Comparison of ENCODE assay signal across 16 cellular contexts in genomic region chr4:188432328-188432727, GRCh38.
DNase-seq lines count a peak whose midpoint lies in the region; ATAC-seq and TF ChIP-seq lines count a peak whose summit lies in the region.
"Had no signal": no experiment of that assay in that cellular context is flagged by ENCODE, and none has a peak within 500 bp of the region (broad histone marks: within the 10 kb centered on the region; RNA-seq: fewer than 3 reads in every experiment).

No MANE protein-coding gene starts in this region.

- H3K4me2 ChIP-seq in Karpas-422 (ENCODE audit: low read depth, low read length, poor library complexity, severe bottlenecking), result no peak overlapping the region

- no peak overlapping the region for H2AFZ ChIP-seq in Karpas-422 (ENCODE audit: low read length)

- H3K36me3 ChIP-seq in Karpas-422 (ENCODE audit: insufficient read depth, low read length) (no peaks in the 10 kb centered on the region), SK-N-MC (ENCODE audit: insufficient read depth, low read length) (no peaks in the 10 kb centered on the region), esophagus muscularis mucosa (no peaks in the 10 kb centered on the region)

- H3K27me3 ChIP-seq in Karpas-422 (ENCODE audit: low read length), result no peaks in the 10 kb centered on the region
- no peaks in the 10 kb centered on the region for H3K27me3 ChIP-seq in esophagus muscularis mucosa
- H3K27me3 ChIP-seq in right cardiac atrium (ENCODE audit: control insufficient read depth, insufficient read depth), result no peaks in the 10 kb centered on the region

- intact Hi-C loops in esophagus muscularis mucosa (cut with DNase I) (no loop called here), right cardiac atrium (cut with DNase I) (no loop called here)
- intact Hi-C loops in activated naive CD4-positive, alpha-beta T cell treated with anti-CD3 and anti-CD28 coated beads for 36 hours (cut with micrococcal nuclease), result no loop called here

- H3K27ac Mint-ChIP-seq in activated naive CD4-positive, alpha-beta T cell treated with anti-CD3 and anti-CD28 coated beads for 36 hours, result no peak overlapping the region
- H3K27ac Mint-ChIP-seq: CD4-positive, alpha-beta memory T cell had no signal

- no peak for TF ChIP-seq EP300 in esophagus muscularis mucosa (IDR thresholded peaks at IDR 0.05)

- ATAC-seq in GM21576 (IDR thresholded peaks at IDR 0.05; ENCODE audit: unreplicated experiment), result no peak
- ATAC-seq in right cardiac atrium, result no peak

- H3K9me3 ChIP-seq in Karpas-422 (ENCODE audit: low read length) (no peaks in the 10 kb centered on the region), SK-N-MC (ENCODE audit: low read depth, low read length) (no peaks in the 10 kb centered on the region), esophagus muscularis mucosa (no peaks in the 10 kb centered on the region), right cardiac atrium (ENCODE audit: control insufficient read depth, low read length) (no peaks in the 10 kb centered on the region)

- TF ChIP-seq CTCF in C4-2B (conservative IDR thresholded peaks at IDR 0.05) (no peak), esophagus muscularis mucosa (IDR thresholded peaks at IDR 0.05) (no peak)

- H4K20me1 ChIP-seq in Karpas-422 (ENCODE audit: insufficient read depth, low read depth, low read length), result no peaks in the 10 kb centered on the region

- no peaks in the 10 kb centered on the region for H3K4me1 Mint-ChIP-seq in activated naive CD4-positive, alpha-beta T cell treated with anti-CD3 and anti-CD28 coated beads for 36 hours (ENCODE audit: low read depth)
- H3K4me1 Mint-ChIP-seq: CD4-positive, alpha-beta memory T cell had no signal

- H3K79me2 ChIP-seq in Karpas-422 (ENCODE audit: low read length), result no peaks in the 10 kb centered on the region

- H3K4me3 Mint-ChIP-seq in activated naive CD4-positive, alpha-beta T cell treated with anti-CD3 and anti-CD28 coated beads for 36 hours, result no peak overlapping the region
- H3K4me3 Mint-ChIP-seq: CD4-positive, alpha-beta memory T cell had no signal

- no peaks in the 10 kb centered on the region for H3K36me3 Mint-ChIP-seq in activated naive CD4-positive, alpha-beta T cell treated with anti-CD3 and anti-CD28 coated beads for 36 hours (ENCODE audit: low read depth)
- H3K36me3 Mint-ChIP-seq: CD4-positive, alpha-beta memory T cell had no signal

- peak overlapping the region; percentile 39 for H3K27ac ChIP-seq in C4-2B
- H3K27ac ChIP-seq in Karpas-422 (ENCODE audit: low read length), result no peak overlapping the region
- peak overlapping the region; percentile 98 for H3K27ac ChIP-seq in SK-N-MC
- no peak overlapping the region for H3K27ac ChIP-seq in esophagus muscularis mucosa (replicated peaks in 1 of 4)
- H3K27ac ChIP-seq in right cardiac atrium (ENCODE audit: low read length), result no peak overlapping the region

- CTCF ChIA-PET in activated naive CD4-positive, alpha-beta T cell treated with anti-CD3 and anti-CD28 coated beads for 36 hours (lab: Charles Lee), result no interaction called here

- H3K9me3 Mint-ChIP-seq in activated naive CD4-positive, alpha-beta T cell treated with anti-CD3 and anti-CD28 coated beads for 36 hours, result peaks cover 12% of the 10 kb centered on the region

- no peak for TF ChIP-seq POLR2A in esophagus muscularis mucosa (IDR thresholded peaks at IDR 0.05; ENCODE audit: low read depth)

- H3K9ac ChIP-seq in Karpas-422 (ENCODE audit: low read length), result no peak overlapping the region
- peak overlapping the region; percentile 64 for H3K9ac ChIP-seq in SK-N-MC (ENCODE audit: insufficient read length)

- H3K27me3 Mint-ChIP-seq in activated naive CD4-positive, alpha-beta T cell treated with anti-CD3 and anti-CD28 coated beads for 36 hours (ENCODE audit: low read depth), result no peaks in the 10 kb centered on the region
- H3K27me3 Mint-ChIP-seq: CD4-positive, alpha-beta memory T cell had no signal

- WGBS in esophagus muscularis mucosa, result 91% methylated on average over 7 of the region's 7 CpGs
- 57% methylated on average over 7 of the region's 7 CpGs for WGBS in right cardiac atrium

- H3K4me1 ChIP-seq in Karpas-422 (ENCODE audit: low read length) (peaks cover 5% of the 10 kb centered on the region), esophagus muscularis mucosa (no peaks in the 10 kb centered on the region), right cardiac atrium (ENCODE audit: control insufficient read depth, insufficient read depth, low read length) (peaks cover 2% of the 10 kb centered on the region)

- no peaks in the 10 kb centered on the region for H3K9me2 ChIP-seq in Karpas-422 (replicated peaks; ENCODE audit: insufficient read depth, low read length)

- H3K4me3 ChIP-seq in Karpas-422 (ENCODE audit: low read length) (no peak overlapping the region), SK-N-MC (peak overlapping the region; percentile 42), esophagus muscularis mucosa (no peak overlapping the region), right cardiac atrium (ENCODE audit: low read length) (no peak overlapping the region)

- DNase-seq in Karpas-422 (peak; percentile 43), SK-N-MC (ENCODE audit: low read depth, low spot score) (peak; percentile 50), esophagus muscularis mucosa (ENCODE audit: extremely low spot score) (peak; percentile 53), SIG-M5 treated with dmso at 0.1 percent for 504 hours (lab: John Stamatoyannopoulos, UW; ENCODE audit: unreplicated experiment) (no peak), right cardiac atrium (no peak)
- DNase-seq in activated naive CD4-positive, alpha-beta T cell treated with anti-CD3 and anti-CD28 coated beads for 36 hours, result no peak
- DNase-seq: ACHN; CD4-positive, alpha-beta memory T cell; GF-D8; H7; Kasumi-1; NCI-H1417 treated with DMSO at 0.1 percent for 48 hours; NCI-H345; SIG-M5 had no signal

Comparison
In these comparisons a context has a peak if more than half of its experiments do, and no peak if none do; other contexts are left out.
1. H3K27ac ChIP-seq: peak in C4-2B (single experiment) and SK-N-MC (single experiment); none in Karpas-422 (single experiment), esophagus muscularis mucosa (0 of 4) and right cardiac atrium (single experiment).
2. DNase-seq: peak in Karpas-422 (single experiment), SK-N-MC (single experiment) and esophagus muscularis mucosa (single experiment); none in SIG-M5 treated with dmso at 0.1 percent for 504 hours (single experiment), activated naive CD4-positive, alpha-beta T cell treated with anti-CD3 and anti-CD28 coated beads for 36 hours (single experiment) and right cardiac atrium (0 of 3).